Comparison of ENCODE assay signal across 11 cellular contexts in the genomic region with DNA sequence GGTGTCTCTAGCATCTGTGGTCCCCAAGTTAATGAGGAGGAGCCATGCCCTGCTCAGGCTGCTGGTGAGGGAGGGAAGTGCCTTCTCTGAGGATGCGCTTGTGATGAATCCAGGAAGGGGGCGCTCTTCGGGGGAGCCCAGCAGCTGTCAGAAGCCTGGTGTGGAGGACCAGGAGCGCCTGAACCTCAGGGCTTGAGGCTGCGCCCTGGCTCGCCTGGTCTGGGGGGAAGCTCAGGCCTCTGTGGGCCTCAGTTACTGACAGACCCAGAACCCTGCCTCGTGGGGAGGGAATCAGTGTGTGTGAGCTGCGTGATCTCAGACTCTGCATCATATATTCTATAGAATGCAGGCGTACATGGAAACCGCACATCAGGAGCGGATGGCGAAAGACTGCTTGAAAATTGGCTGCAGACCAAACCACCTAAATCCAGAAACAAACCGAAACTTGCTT.
DNase-seq lines count a peak whose midpoint lies in the region; ATAC-seq and TF ChIP-seq lines count a peak whose summit lies in the region.
"Had no signal": no experiment of that assay in that cellular context is flagged by ENCODE, and none has a peak within 500 bp of the region (broad histone marks: within the 10 kb centered on the region; RNA-seq: fewer than 3 reads in every experiment).

No MANE protein-coding gene starts in this region.

- H3F3A ChIP-seq in GM23248 (ENCODE audit: insufficient read depth) (no peaks in the 10 kb centered on the region), PC-3 (ENCODE audit: low read length, unreplicated experiment) (no peaks in the 10 kb centered on the region)

- H3K9me3 ChIP-seq in A673 (ENCODE audit: low read depth, low read length, poor library complexity, severe bottlenecking) (no peaks in the 10 kb centered on the region), GM23248 (ENCODE audit: low read depth) (no peaks in the 10 kb centered on the region), PC-3 (ENCODE audit: low read length) (no peaks in the 10 kb centered on the region), sigmoid colon (no peaks in the 10 kb centered on the region)

- no peak for TF ChIP-seq EP300 in sigmoid colon (IDR thresholded peaks at IDR 0.05)

- no peaks in the 10 kb centered on the region for H3K79me2 ChIP-seq in GM23248 (ENCODE audit: insufficient read depth)
- no peaks in the 10 kb centered on the region for H3K79me2 ChIP-seq in PC-3 (ENCODE audit: low read length)

- H3K4me1 ChIP-seq in A673 (ENCODE audit: insufficient read depth, low read length, poor library complexity, severe bottlenecking) (no peaks in the 10 kb centered on the region), GM23248 (ENCODE audit: insufficient read depth) (no peaks in the 10 kb centered on the region), PC-3 (ENCODE audit: insufficient read depth, low read length) (peaks cover 10% of the 10 kb centered on the region; the same call in 1 of the 2 replicates), sigmoid colon (no peaks in the 10 kb centered on the region)

- no peak overlapping the region for H3K4me2 ChIP-seq in GM23248 (ENCODE audit: unreplicated experiment)
- no peak overlapping the region for H3K4me2 ChIP-seq in PC-3 (ENCODE audit: low read length)

- H3K27ac ChIP-seq in A673 (ENCODE audit: low read depth, low read length, poor library complexity, severe bottlenecking) (no peak overlapping the region), GM23248 (no peak overlapping the region), PC-3 (ENCODE audit: low read length) (no peak overlapping the region), sigmoid colon (no peak overlapping the region)

- POLR2A ChIA-PET in A673 (lab: Charles Lee; ENCODE audit: low non-redundant PET), result no interaction called here
- POLR2A ChIA-PET in PC-3 (lab: Charles Lee; ENCODE audit: unreplicated experiment), result no interaction called here

- no peak overlapping the region for H3K9ac ChIP-seq in GM23248
- H3K9ac ChIP-seq in PC-3 (ENCODE audit: low read length), result no peak overlapping the region

- CTCF ChIA-PET in A673 (lab: Charles Lee), result interaction anchor here (0.8 kb wide), 1 partner anchor 399 kb away, joined by 3 read pairs; a partner anchor contains a TSS
- CTCF ChIA-PET in PC-3 (lab: Charles Lee), result no interaction called here

- H3K27me3 ChIP-seq in A673 (replicated peaks; ENCODE audit: insufficient read depth, low read depth, low read length, poor library complexity) (no peaks in the 10 kb centered on the region), GM23248 (replicated peaks; ENCODE audit: insufficient read depth) (no peaks in the 10 kb centered on the region), PC-3 (ENCODE audit: low read length) (no peaks in the 10 kb centered on the region), sigmoid colon (no peaks in the 10 kb centered on the region)

- intact Hi-C loops in A673 (cut with micrococcal nuclease; ENCODE audit: unreplicated experiment), result no loop called here
- intact Hi-C loops in PC-3 (cut with micrococcal nuclease), result no loop called here
- intact Hi-C loops in sigmoid colon (cut with DNase I), result no loop called here

- H3K9me2 ChIP-seq in GM23248 (ENCODE audit: insufficient read depth) (no peaks in the 10 kb centered on the region), PC-3 (replicated peaks; ENCODE audit: low read length) (no peaks in the 10 kb centered on the region)

- DNase-seq in A673 (ENCODE audit: low spot score) (no peak), GM23248 (peak; percentile 36), PC-3 (no peak), left lobe of liver (ENCODE audit: low spot score) (no peak), sigmoid colon (no peak)
- DNase-seq in activated CD8-positive, alpha-beta memory T cell treated with anti-CD3 and anti-CD28 coated beads, Interleukin-2, amount 50 U/mL, for 48 hours, result no peak
- DNase-seq: CD8-positive, alpha-beta T cell; central memory CD4-positive, alpha-beta T cell; KG1 had no signal

- 83 to 90% methylated on average over 12 to 13 of the region's 13 CpGs for WGBS in GM23248 (ENCODE audit: low coverage in 1 of 2, low lambda C conversion rate in 2 of 2, missing lambda C conversion rate in 2 of 2), 2 experiments
- 75 to 81% methylated on average over 13 of the region's 13 CpGs for WGBS in sigmoid colon, 2 donors

- H4K20me1 ChIP-seq in GM23248 (ENCODE audit: insufficient read depth) (no peaks in the 10 kb centered on the region), PC-3 (ENCODE audit: low read length) (no peaks in the 10 kb centered on the region)

- BruUV-seq in A673 (replicated peaks; lab: Mats Ljungman, UMichigan) (no TSS peak), PC-3 (replicated peaks; lab: Mats Ljungman, UMichigan) (no TSS peak)

- in situ Hi-C loops in GM23248 (cut with MboI), result no loop called here

- TF ChIP-seq POLR2A in sigmoid colon (IDR thresholded peaks at IDR 0.05), result no peak

- no peaks in the 10 kb centered on the region for H3K36me3 ChIP-seq in A673 (ENCODE audit: insufficient read depth, low read length, poor library complexity, severe bottlenecking)
- no peaks in the 10 kb centered on the region for H3K36me3 ChIP-seq in GM23248 (ENCODE audit: low read depth)
- no peaks in the 10 kb centered on the region for H3K36me3 ChIP-seq in PC-3 (ENCODE audit: low read depth, low read length)
- H3K36me3 ChIP-seq in sigmoid colon, result no peaks in the 10 kb centered on the region

- ATAC-seq in PC-3 (peak; percentile 53; the same call in 1 of the 2 replicates), esophagus mucosa (peak; percentile 34), left lobe of liver (no peak), GM18909 (IDR thresholded peaks at IDR 0.05; ENCODE audit: poor library complexity, unreplicated experiment) (no peak)
- ATAC-seq: CD8-positive, alpha-beta T cell had no signal

- peak; percentile 56 for TF ChIP-seq CTCF in A673 (conservative IDR thresholded peaks at IDR 0.05; ENCODE audit: low read depth, low read length)
- TF ChIP-seq CTCF in PC-3 (conservative IDR thresholded peaks at IDR 0.05; ENCODE audit: low read depth, low read length), result peak; percentile 60
- no peak for TF ChIP-seq CTCF in sigmoid colon (IDR thresholded peaks at IDR 0.05)

- H3K4me3 ChIP-seq in A673 (ENCODE audit: low read depth, low read length, poor library complexity, severe bottlenecking) (no peak overlapping the region), GM23248 (no peak overlapping the region), PC-3 (ENCODE audit: low read length) (no peak overlapping the region), sigmoid colon (no peak overlapping the region)

- no peak overlapping the region for H2AFZ ChIP-seq in GM23248
- H2AFZ ChIP-seq in PC-3 (ENCODE audit: low read length), result no peak overlapping the region

Comparison
In these comparisons a context has a peak if more than half of its experiments do, and no peak if none do; other contexts are left out.
1. CTCF ChIP-seq: peak in A673 (single experiment) and PC-3 (single experiment); none in sigmoid colon (0 of 4).
2. ATAC-seq: peak in PC-3 (single experiment) and esophagus mucosa (single experiment); none in left lobe of liver (single experiment) and GM18909 (single experiment).